Comparison of ENCODE assay signal across 2 cellular contexts in genomic region chr10:26675873-26676257, GRCh38.
TF ChIP-seq lines count a peak whose summit lies in the region.

No MANE protein-coding gene starts in this region.

TF ChIP-seq in HEK293, 187 proteins besides CTCF, POLR2A, EP300 and RAD21:
- TF ChIP-seq ZNF280C (tag by site-specific recombination; IDR thresholded peaks at IDR 0.05) (no peak), ZNF366 (tag by site-specific recombination; conservative IDR thresholded peaks at IDR 0.05) (peak; percentile 28; the same call in 1 of the 2 replicates)

TF ChIP-seq in K562, 482 proteins besides CTCF, POLR2A, EP300 and RAD21 (continued from another document):
- no peak for TF ChIP-seq TRIM24 (IDR thresholded peaks at IDR 0.05)
